24 cellular contexts compared by ENCODE assay signal in genomic region chr1:40255231-40255630, GRCh38. TPM values are rescaled to one million over a fixed set of nuclear protein-coding genes. Genes with fewer than 3 reads are reported as not detected.
"Had no signal": no experiment of that assay in that cellular context is flagged by ENCODE, and none has a peak within 500 bp of the region (broad histone marks: within the 10 kb centered on the region; RNA-seq: fewer than 3 reads in every experiment).

No MANE protein-coding gene starts in this region.

- H3K4me3 ChIP-seq: heart left ventricle, ovary, suprapubic skin, thyroid gland, uterus had no signal

- H3K27ac ChIP-seq: dorsolateral prefrontal cortex, heart left ventricle, ovary, suprapubic skin, thyroid gland, uterus had no signal

- H3K27me3 Mint-ChIP-seq: naive B cell, type B pancreatic cell had no signal

- H3K9me3 Mint-ChIP-seq: naive B cell, type B pancreatic cell had no signal

- H3K36me3 ChIP-seq: ovary, suprapubic skin, thyroid gland, uterus had no signal

- H3K27me3 ChIP-seq: dorsolateral prefrontal cortex, heart left ventricle, ovary, suprapubic skin, thyroid gland, uterus had no signal

- ATAC-seq: heart left ventricle, right cardiac atrium had no signal

- DNase-seq: cortex of kidney; dorsolateral prefrontal cortex; effector CD8-positive, alpha-beta T cell; heart left ventricle; hypothalamus; kidney glomerular epithelial cell; mesendoderm; naive B cell; nucleus accumbens; ovary; right cardiac atrium; small intestine; stimulated activated CD4-positive, alpha-beta T cell treated with anti-CD3 and anti-CD28 coated beads, Interleukin-12 subunit alpha, Interleukin-12 subunit beta, amount 100 ng/mL, for 4 hours; stimulated activated naive CD4-positive, alpha-beta T cell treated with Interleukin-2 at 50 U/mL for 16 hours; thyroid gland; uterus had no signal

- H3K36me3 Mint-ChIP-seq: naive B cell, type B pancreatic cell had no signal

- H3K9me3 ChIP-seq: heart left ventricle, ovary, suprapubic skin, thyroid gland, uterus had no signal

RNA-seq across cellular contexts. Expression of gene TMCO2, which starts 7.5 kb away (rescaled TPM):
- total RNA-seq: fibroblast of lung, frontal cortex, glomerular endothelial cell, heart left ventricle, liver, lung microvascular endothelial cell, ovary, posterior vena cava, right cardiac atrium, suprapubic skin, thyroid gland, uterus had no signal
